15 cellular contexts compared by ENCODE assay signal in the genomic region with DNA sequence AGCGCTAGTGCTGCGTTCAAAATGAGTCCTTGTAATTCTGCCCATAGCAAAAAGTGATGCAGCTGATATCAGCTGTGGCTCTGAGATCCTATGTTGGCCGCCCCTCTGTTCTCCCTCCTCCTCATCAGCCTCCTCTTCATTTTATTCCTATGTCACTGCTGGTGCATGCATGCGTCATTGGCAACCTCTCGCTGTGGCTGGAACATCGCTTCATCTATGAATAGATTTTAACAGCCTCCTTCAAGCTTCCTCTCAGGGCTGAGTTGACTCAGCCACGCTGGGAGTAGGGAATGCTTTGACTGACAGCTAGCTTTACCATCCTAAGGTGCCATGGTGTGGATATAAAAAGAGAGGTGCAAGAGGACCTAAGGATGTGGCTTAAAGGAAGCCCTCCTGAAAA.
DNase-seq lines count a peak whose midpoint lies in the region; ATAC-seq and TF ChIP-seq lines count a peak whose summit lies in the region.
"Had no signal": no experiment of that assay in that cellular context is flagged by ENCODE, and none has a peak within 500 bp of the region (broad histone marks: within the 10 kb centered on the region; RNA-seq: fewer than 3 reads in every experiment).

No MANE protein-coding gene starts in this region.

- ATAC-seq in GM18511 (IDR thresholded peaks at IDR 0.05; ENCODE audit: unreplicated experiment): no peak
- ATAC-seq: right lobe of liver had no signal

- H3K36me3 ChIP-seq in SJCRH30: no peaks in the 10 kb centered on the region
- H3K36me3 ChIP-seq in stomach: no peaks in the 10 kb centered on the region
- H3K36me3 ChIP-seq: BE2C, right lobe of liver, upper lobe of left lung had no signal

- 81 to 91% (median 86%) methylated on average over 7 of the region's 7 CpGs for WGBS in stomach, 5 donors

- H3K27ac ChIP-seq in caudate nucleus (ENCODE audit: low read depth, low read length) (peak overlapping the region; percentile 79), SJCRH30 (no peak overlapping the region; the same call in 1 of the 2 replicates), stomach (no peak overlapping the region)
- H3K27ac ChIP-seq: right lobe of liver, upper lobe of left lung had no signal

- H3K4me3 ChIP-seq in SJCRH30: no peak overlapping the region
- H3K4me3 ChIP-seq in stomach: no peak overlapping the region
- H3K4me3 ChIP-seq: right lobe of liver, upper lobe of left lung had no signal

- H3K27me3 ChIP-seq in SJCRH30: no peaks in the 10 kb centered on the region
- no peaks in the 10 kb centered on the region for H3K27me3 ChIP-seq in stomach
- H3K27me3 ChIP-seq: BE2C, right lobe of liver, upper lobe of left lung had no signal

- H3K4me1 ChIP-seq in SJCRH30: peaks cover 8% of the 10 kb centered on the region
- H3K4me1 ChIP-seq in stomach: peaks cover 0 to 7% (median 2%) of the 10 kb centered on the region in 4 donors
- H3K4me1 ChIP-seq: BE2C, right lobe of liver, upper lobe of left lung had no signal

- intact Hi-C loops in stomach (cut with DNase I; ENCODE audit: low total_unique reads): no loop called here

- no peak for TF ChIP-seq CTCF in stomach (IDR thresholded peaks at IDR 0.05)

- DNase-seq in AG08395 (ENCODE audit: low spot score) (peak; percentile 72), HT1080 (ENCODE audit: low read depth) (peak; percentile 49), caudate nucleus (lab: John Stamatoyannopoulos, UW) (peak in 49 of 61 donors; percentile 4 to 96 (median 67)), myocyte (ENCODE audit: low read depth) (peak; percentile 81), SJCRH30 (no peak), HuH-7.5 (ENCODE audit: low spot score) (no peak), stomach (no peak)
- DNase-seq: activated CD4-positive, alpha-beta T cell treated with anti-CD3 and anti-CD28 coated beads, Interleukin-2, amount 50 U/mL, for 48 hours; activated naive CD4-positive, alpha-beta T cell treated with anti-CD3 and anti-CD28 coated beads for 36 hours; BE2C; GDM1; NCI-H187 treated with DMSO at 0.1 percent for 48 hours; right lobe of liver; upper lobe of left lung had no signal

- H3K9me3 ChIP-seq in SJCRH30 (replicated peaks) (no peaks in the 10 kb centered on the region; the same call in 1 of the 2 replicates), stomach (no peaks in the 10 kb centered on the region)
- H3K9me3 ChIP-seq: BE2C, right lobe of liver, upper lobe of left lung had no signal

- TF ChIP-seq EP300 in stomach (IDR thresholded peaks at IDR 0.05): no peak

- no peak for TF ChIP-seq POLR2A in stomach (IDR thresholded peaks at IDR 0.05)

Comparison
In these comparisons a context has a peak if more than half of its experiments do, and no peak if none do; other contexts are left out.
1. DNase-seq: peak in AG08395 (single experiment), HT1080 (single experiment), caudate nucleus (49 of 61) and myocyte (single experiment); none in SJCRH30 (0 of 2), HuH-7.5 (single experiment) and stomach (single experiment).